ENCODE assay signal across 2 cellular contexts in the genomic region with DNA sequence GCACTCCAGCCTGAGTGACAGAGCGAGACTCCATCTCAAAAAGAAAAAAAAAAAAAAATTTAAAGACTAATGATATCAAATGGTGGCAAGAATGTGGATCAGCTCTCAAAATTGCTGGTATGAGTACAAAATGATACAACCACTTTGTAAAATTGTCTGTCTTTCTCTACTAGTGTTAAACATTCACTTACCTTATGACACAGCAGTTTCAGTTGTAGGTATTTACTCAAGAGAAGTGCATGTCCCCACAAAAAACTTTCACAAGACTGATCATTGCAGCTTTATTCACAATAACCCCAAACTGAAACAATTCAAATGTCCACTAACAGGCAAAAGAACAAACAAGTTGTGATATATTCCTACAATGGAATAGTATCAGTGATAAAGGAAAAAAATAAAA.
TF ChIP-seq lines count a peak whose summit lies in the region.

No MANE protein-coding gene starts in this region.

TF ChIP-seq in GM12878, 131 proteins besides CTCF, POLR2A, EP300 and RAD21:
- TF ChIP-seq BACH1 (IDR thresholded peaks at IDR 0.05; ENCODE audit: borderline replicate concordance): 0 out of 2 replicates have a peak, but pooled peaks have one; percentile 30
- TF ChIP-seq, protein P1, sequence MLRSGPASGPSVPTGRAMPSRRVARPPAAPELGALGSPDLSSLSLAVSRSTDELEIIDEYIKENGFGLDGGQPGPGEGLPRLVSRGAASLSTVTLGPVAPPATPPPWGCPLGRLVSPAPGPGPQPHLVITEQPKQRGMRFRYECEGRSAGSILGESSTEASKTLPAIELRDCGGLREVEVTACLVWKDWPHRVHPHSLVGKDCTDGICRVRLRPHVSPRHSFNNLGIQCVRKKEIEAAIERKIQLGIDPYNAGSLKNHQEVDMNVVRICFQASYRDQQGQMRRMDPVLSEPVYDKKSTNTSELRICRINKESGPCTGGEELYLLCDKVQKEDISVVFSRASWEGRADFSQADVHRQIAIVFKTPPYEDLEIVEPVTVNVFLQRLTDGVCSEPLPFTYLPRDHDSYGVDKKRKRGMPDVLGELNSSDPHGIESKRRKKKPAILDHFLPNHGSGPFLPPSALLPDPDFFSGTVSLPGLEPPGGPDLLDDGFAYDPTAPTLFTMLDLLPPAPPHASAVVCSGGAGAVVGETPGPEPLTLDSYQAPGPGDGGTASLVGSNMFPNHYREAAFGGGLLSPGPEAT (IDR thresholded peaks at IDR 0.05; ENCODE audit: low read depth): no peak
- TF ChIP-seq, protein P2, sequence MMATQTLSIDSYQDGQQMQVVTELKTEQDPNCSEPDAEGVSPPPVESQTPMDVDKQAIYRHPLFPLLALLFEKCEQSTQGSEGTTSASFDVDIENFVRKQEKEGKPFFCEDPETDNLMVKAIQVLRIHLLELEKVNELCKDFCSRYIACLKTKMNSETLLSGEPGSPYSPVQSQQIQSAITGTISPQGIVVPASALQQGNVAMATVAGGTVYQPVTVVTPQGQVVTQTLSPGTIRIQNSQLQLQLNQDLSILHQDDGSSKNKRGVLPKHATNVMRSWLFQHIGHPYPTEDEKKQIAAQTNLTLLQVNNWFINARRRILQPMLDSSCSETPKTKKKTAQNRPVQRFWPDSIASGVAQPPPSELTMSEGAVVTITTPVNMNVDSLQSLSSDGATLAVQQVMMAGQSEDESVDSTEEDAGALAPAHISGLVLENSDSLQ (IDR thresholded peaks at IDR 0.05): peak; percentile 49; the same call in 1 of the 2 replicates

TF ChIP-seq in SK-N-SH treated with all-trans-retinoic acid at 6 μM for 48 hours, 23 proteins besides CTCF, POLR2A, EP300 and RAD21:
- TF ChIP-seq, protein P3, sequence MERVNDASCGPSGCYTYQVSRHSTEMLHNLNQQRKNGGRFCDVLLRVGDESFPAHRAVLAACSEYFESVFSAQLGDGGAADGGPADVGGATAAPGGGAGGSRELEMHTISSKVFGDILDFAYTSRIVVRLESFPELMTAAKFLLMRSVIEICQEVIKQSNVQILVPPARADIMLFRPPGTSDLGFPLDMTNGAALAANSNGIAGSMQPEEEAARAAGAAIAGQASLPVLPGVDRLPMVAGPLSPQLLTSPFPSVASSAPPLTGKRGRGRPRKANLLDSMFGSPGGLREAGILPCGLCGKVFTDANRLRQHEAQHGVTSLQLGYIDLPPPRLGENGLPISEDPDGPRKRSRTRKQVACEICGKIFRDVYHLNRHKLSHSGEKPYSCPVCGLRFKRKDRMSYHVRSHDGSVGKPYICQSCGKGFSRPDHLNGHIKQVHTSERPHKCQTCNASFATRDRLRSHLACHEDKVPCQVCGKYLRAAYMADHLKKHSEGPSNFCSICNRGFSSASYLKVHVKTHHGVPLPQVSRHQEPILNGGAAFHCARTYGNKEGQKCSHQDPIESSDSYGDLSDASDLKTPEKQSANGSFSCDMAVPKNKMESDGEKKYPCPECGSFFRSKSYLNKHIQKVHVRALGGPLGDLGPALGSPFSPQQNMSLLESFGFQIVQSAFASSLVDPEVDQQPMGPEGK (CRISPR knock-in tag; IDR thresholded peaks at IDR 0.05; ENCODE audit: borderline replicate concordance): no peak
- TF ChIP-seq ZFP30 (CRISPR knock-in tag; IDR thresholded peaks at IDR 0.05): no peak
- TF ChIP-seq ARNTL (CRISPR knock-in tag; IDR thresholded peaks at IDR 0.05; ENCODE audit: borderline replicate concordance, low read depth): no peak
- TF ChIP-seq BACH2 (CRISPR knock-in tag; IDR thresholded peaks at IDR 0.05; ENCODE audit: borderline replicate concordance): no peak
- TF ChIP-seq RARB (CRISPR knock-in tag; IDR thresholded peaks at IDR 0.05): no peak
- TF ChIP-seq, protein P4, sequence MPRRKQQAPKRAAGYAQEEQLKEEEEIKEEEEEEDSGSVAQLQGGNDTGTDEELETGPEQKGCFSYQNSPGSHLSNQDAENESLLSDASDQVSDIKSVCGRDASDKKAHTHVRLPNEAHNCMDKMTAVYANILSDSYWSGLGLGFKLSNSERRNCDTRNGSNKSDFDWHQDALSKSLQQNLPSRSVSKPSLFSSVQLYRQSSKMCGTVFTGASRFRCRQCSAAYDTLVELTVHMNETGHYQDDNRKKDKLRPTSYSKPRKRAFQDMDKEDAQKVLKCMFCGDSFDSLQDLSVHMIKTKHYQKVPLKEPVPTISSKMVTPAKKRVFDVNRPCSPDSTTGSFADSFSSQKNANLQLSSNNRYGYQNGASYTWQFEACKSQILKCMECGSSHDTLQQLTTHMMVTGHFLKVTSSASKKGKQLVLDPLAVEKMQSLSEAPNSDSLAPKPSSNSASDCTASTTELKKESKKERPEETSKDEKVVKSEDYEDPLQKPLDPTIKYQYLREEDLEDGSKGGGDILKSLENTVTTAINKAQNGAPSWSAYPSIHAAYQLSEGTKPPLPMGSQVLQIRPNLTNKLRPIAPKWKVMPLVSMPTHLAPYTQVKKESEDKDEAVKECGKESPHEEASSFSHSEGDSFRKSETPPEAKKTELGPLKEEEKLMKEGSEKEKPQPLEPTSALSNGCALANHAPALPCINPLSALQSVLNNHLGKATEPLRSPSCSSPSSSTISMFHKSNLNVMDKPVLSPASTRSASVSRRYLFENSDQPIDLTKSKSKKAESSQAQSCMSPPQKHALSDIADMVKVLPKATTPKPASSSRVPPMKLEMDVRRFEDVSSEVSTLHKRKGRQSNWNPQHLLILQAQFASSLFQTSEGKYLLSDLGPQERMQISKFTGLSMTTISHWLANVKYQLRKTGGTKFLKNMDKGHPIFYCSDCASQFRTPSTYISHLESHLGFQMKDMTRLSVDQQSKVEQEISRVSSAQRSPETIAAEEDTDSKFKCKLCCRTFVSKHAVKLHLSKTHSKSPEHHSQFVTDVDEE (CRISPR knock-in tag; IDR thresholded peaks at IDR 0.05): no peak
- TF ChIP-seq ZNF565 (CRISPR knock-in tag; conservative IDR thresholded peaks at IDR 0.05; ENCODE audit: low read depth): no peak
- TF ChIP-seq ZFP3 (CRISPR knock-in tag; IDR thresholded peaks at IDR 0.05): no peak
- TF ChIP-seq ESRRG (CRISPR knock-in tag; IDR thresholded peaks at IDR 0.05): no peak
- TF ChIP-seq OSR1 (CRISPR knock-in tag; IDR thresholded peaks at IDR 0.05): no peak
- TF ChIP-seq ZNF70 (CRISPR knock-in tag; IDR thresholded peaks at IDR 0.05): no peak
- TF ChIP-seq, protein P5, sequence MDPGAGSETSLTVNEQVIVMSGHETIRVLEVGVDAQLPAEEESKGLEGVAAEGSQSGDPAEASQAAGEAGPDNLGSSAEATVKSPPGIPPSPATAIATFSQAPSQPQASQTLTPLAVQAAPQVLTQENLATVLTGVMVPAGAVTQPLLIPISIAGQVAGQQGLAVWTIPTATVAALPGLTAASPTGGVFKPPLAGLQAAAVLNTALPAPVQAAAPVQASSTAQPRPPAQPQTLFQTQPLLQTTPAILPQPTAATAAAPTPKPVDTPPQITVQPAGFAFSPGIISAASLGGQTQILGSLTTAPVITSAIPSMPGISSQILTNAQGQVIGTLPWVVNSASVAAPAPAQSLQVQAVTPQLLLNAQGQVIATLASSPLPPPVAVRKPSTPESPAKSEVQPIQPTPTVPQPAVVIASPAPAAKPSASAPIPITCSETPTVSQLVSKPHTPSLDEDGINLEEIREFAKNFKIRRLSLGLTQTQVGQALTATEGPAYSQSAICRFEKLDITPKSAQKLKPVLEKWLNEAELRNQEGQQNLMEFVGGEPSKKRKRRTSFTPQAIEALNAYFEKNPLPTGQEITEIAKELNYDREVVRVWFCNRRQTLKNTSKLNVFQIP (CRISPR knock-in tag; IDR thresholded peaks at IDR 0.05; ENCODE audit: borderline replicate concordance, low read depth): no peak
- TF ChIP-seq CSDC2 (CRISPR knock-in tag; IDR thresholded peaks at IDR 0.05): no peak
- no peak for TF ChIP-seq PPARA (CRISPR knock-in tag; IDR thresholded peaks at IDR 0.05; ENCODE audit: borderline replicate concordance)
TF ChIP-seq in SK-N-SH treated with all-trans-retinoic acid at 6 μM for 48 hours: peak in this region for 0.
